In the genomic region with DNA sequence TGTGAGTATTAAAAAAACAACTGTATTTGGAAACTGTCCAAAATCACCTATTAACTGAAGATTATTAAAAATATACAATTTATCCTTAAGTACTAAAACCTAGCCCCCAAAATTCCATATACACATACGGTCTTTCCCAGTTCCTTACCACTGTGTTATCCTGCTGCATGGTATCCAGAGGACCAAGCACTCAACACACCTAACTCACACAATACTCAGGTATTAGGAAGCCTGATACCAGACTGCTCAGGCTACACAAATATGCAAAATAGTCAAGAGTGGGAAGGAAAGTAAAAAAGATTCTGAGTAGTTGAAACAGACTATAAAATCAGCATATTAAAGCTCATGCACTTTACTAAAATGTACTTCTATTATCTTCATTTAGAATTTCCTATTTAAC, we compare ENCODE assay signal across 17 cellular contexts.
"Had no signal": no experiment of that assay in that cellular context is flagged by ENCODE, and none has a peak within 500 bp of the region (broad histone marks: within the 10 kb centered on the region; RNA-seq: fewer than 3 reads in every experiment).

No MANE protein-coding gene starts in this region.

- H3K27ac Mint-ChIP-seq: endodermal cell; mesothelial cell of epicardium; nephron progenitor cell; stimulated activated effector memory CD8-positive, alpha-beta T cell treated with anti-CD3 and anti-CD28 coated beads, Interleukin-12 subunit alpha, Interleukin-12 subunit beta, amount 100 ng/mL, for 72 hours; stimulated activated naive CD8-positive, alpha-beta T cell treated with anti-CD3 and anti-CD28 coated beads, Interleukin-15, Interleukin-2, amounts not matched to agents 100 ng/mL and 50 ng/mL, for 24 hours had no signal

- H3K27me3 ChIP-seq: foreskin keratinocyte, hepatocyte, right lobe of liver, tibial artery, upper lobe of left lung, vagina had no signal

- H3K4me3 ChIP-seq: hepatocyte, psoas muscle, right lobe of liver, tibial artery, upper lobe of left lung, vagina had no signal

- H2AFZ ChIP-seq: hepatocyte had no signal

- DNase-seq: endodermal cell; erythroblast; foreskin keratinocyte; left colon; nephron progenitor cell; psoas muscle; retina; right lobe of liver; stimulated activated CD4-positive, alpha-beta T cell treated with anti-CD3 and anti-CD28 coated beads, Interleukin-4, amount 100 ng/mL, for 1 hour; stimulated activated CD8-positive, alpha-beta memory T cell treated with anti-CD3 and anti-CD28 coated beads, Interleukin-4, amount 100 ng/mL, for 48 hours; tibial artery; upper lobe of left lung had no signal

- H3K4me3 Mint-ChIP-seq: endodermal cell; mesothelial cell of epicardium; nephron progenitor cell; stimulated activated effector memory CD8-positive, alpha-beta T cell treated with anti-CD3 and anti-CD28 coated beads, Interleukin-12 subunit alpha, Interleukin-12 subunit beta, amount 100 ng/mL, for 72 hours; stimulated activated naive CD8-positive, alpha-beta T cell treated with anti-CD3 and anti-CD28 coated beads, Interleukin-15, Interleukin-2, amounts not matched to agents 100 ng/mL and 50 ng/mL, for 24 hours had no signal

- H3K9me3 ChIP-seq: psoas muscle, right lobe of liver, tibial artery, upper lobe of left lung, vagina had no signal

- H3K4me2 ChIP-seq: hepatocyte had no signal

- H3K27me3 Mint-ChIP-seq: stimulated activated naive CD8-positive, alpha-beta T cell treated with anti-CD3 and anti-CD28 coated beads, Interleukin-15, Interleukin-2, amounts not matched to agents 100 ng/mL and 50 ng/mL, for 24 hours had no signal

- H3K27ac ChIP-seq: foreskin keratinocyte, hepatocyte, psoas muscle, right lobe of liver, tibial artery, upper lobe of left lung, vagina had no signal

- H3K4me1 Mint-ChIP-seq: endodermal cell; nephron progenitor cell; stimulated activated effector memory CD8-positive, alpha-beta T cell treated with anti-CD3 and anti-CD28 coated beads, Interleukin-12 subunit alpha, Interleukin-12 subunit beta, amount 100 ng/mL, for 72 hours had no signal

- H3K9me3 Mint-ChIP-seq: endodermal cell; mesothelial cell of epicardium; stimulated activated effector memory CD8-positive, alpha-beta T cell treated with anti-CD3 and anti-CD28 coated beads, Interleukin-12 subunit alpha, Interleukin-12 subunit beta, amount 100 ng/mL, for 72 hours; stimulated activated naive CD8-positive, alpha-beta T cell treated with anti-CD3 and anti-CD28 coated beads, Interleukin-15, Interleukin-2, amounts not matched to agents 100 ng/mL and 50 ng/mL, for 24 hours had no signal

- H3K4me1 ChIP-seq: foreskin keratinocyte, psoas muscle, right lobe of liver had no signal

- ATAC-seq: foreskin keratinocyte; left colon; psoas muscle; right lobe of liver; stimulated activated effector memory CD8-positive, alpha-beta T cell treated with anti-CD3 and anti-CD28 coated beads, Interleukin-12 subunit alpha, Interleukin-12 subunit beta, amount 100 ng/mL, for 72 hours had no signal
